1 cellular context compared by ENCODE assay signal in the genomic region with DNA sequence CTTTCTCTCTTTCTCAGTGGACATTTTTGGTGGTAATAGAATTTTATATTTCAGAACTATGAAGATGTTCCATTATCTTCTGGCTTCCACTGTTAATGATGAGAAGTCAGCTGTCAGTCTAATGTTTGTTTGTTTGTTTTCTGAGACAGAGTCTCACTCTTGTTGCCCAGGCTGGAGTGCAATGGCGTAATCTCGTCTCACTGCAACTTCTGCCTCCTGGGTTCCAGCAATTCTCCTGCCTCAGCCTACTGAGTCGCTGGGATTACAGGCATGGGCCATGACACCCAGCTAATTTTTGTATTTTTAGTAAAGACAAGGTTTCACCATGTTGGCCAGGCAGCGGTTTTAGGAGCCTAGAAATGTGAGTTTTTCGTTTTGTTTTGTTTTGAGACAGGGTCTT.
A peak's percentile ranks its signal among the peaks of the same experiment; 100 is the strongest.
TF ChIP-seq lines count a peak whose summit lies in the region.

No MANE protein-coding gene starts in this region.

TF ChIP-seq in HepG2, 621 proteins besides CTCF, POLR2A, EP300 and RAD21:
- TF ChIP-seq ZNF317 (CRISPR knock-in tag; IDR thresholded peaks at IDR 0.05) (peak; percentile 100), MZF1 (CRISPR knock-in tag; IDR thresholded peaks at IDR 0.05; ENCODE audit: borderline replicate concordance) (no peak), ZNF790 (CRISPR knock-in tag; IDR thresholded peaks at IDR 0.05; ENCODE audit: borderline replicate concordance) (no peak), TBX2 (CRISPR knock-in tag; IDR thresholded peaks at IDR 0.05; ENCODE audit: borderline replicate concordance) (no peak)
TF ChIP-seq in HepG2: peak in this region for 1.
